In the genomic region with DNA sequence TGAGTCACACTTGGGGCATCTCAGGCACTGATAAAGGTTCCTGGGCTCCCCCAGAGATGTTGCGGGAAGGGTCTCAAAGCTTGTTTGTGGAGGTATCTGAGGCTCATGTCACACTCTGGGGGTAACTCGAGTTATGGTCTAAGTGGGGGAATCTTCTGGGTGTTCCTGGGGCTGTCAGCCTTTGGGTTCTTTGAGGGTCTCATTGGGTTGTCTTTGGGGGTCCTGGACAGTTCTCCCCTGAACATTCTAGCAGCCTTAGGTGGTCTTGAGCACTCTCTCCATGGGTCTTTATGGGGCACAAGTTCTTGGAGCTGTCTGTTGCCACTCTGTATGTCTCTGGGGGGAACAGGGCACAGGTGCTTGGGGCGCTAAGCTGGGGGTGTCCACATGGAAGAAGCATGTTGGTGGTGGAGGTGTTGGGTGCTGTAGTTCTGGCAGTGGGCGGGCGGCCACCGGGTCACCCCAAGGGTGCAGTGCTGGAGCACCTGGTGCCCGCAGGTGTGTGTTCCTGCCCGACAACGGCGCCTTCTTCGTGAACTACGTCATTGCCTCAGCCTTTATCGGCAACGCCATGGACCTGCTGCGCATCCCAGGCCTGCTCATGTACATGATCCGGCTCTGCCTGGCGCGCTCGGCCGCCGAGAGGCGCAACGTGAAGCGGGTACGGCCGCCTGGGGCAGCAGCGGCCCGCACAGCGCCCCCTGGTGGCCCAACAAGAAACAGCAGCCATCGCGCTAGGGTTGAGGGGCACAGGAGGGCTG, we compare ENCODE assay signal across 1 cellular context.
A peak's percentile ranks its signal among the peaks of the same experiment; 100 is the strongest.
TF ChIP-seq lines count a peak whose summit lies in the region.

No MANE protein-coding gene starts in this region.

TF ChIP-seq in K562, 482 proteins besides CTCF, POLR2A, EP300 and RAD21 (continues in another document):
- TF ChIP-seq, protein P1, sequence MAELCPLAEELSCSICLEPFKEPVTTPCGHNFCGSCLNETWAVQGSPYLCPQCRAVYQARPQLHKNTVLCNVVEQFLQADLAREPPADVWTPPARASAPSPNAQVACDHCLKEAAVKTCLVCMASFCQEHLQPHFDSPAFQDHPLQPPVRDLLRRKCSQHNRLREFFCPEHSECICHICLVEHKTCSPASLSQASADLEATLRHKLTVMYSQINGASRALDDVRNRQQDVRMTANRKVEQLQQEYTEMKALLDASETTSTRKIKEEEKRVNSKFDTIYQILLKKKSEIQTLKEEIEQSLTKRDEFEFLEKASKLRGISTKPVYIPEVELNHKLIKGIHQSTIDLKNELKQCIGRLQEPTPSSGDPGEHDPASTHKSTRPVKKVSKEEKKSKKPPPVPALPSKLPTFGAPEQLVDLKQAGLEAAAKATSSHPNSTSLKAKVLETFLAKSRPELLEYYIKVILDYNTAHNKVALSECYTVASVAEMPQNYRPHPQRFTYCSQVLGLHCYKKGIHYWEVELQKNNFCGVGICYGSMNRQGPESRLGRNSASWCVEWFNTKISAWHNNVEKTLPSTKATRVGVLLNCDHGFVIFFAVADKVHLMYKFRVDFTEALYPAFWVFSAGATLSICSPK (IDR thresholded peaks at IDR 0.05; ENCODE audit: borderline replicate concordance): no peak
- 0 out of 2 replicates have a peak, but pooled peaks have one; percentile 37 for TF ChIP-seq CHCHD3 (CRISPR knock-in tag; IDR thresholded peaks at IDR 0.05)
- TF ChIP-seq POLR2G (IDR thresholded peaks at IDR 0.05; ENCODE audit: low read depth, low read length): peak; percentile 47; the same call in 1 of the 2 replicates
- TF ChIP-seq RFX7 (CRISPR knock-in tag; IDR thresholded peaks at IDR 0.05): no peak
- TF ChIP-seq SUPT5H (IDR thresholded peaks at IDR 0.05): no peak
- TF ChIP-seq NONO (IDR thresholded peaks at IDR 0.05; ENCODE audit: low read depth in 2 of 2, low read length in 1 of 2): peak in 1 of 2 experiments; percentile 89; a peak in 2 of 4 replicates
- peak; percentile 86 for TF ChIP-seq HMGN3 (IDR thresholded peaks at IDR 0.05; ENCODE audit: borderline replicate concordance, extremely low read depth, insufficient read length, low read depth, low read length)
- TF ChIP-seq TBP (optimal IDR thresholded peaks at IDR 0.05; ENCODE audit: low read depth, low read length): peak; percentile 23
- no peak for TF ChIP-seq BRF1 (IDR thresholded peaks at IDR 0.05; ENCODE audit: borderline replicate concordance, extremely low read depth, insufficient read length)
- peak; percentile 84 for TF ChIP-seq GABPB1 (CRISPR knock-in tag; IDR thresholded peaks at IDR 0.05)
- no peak for TF ChIP-seq TCF7L2 (IDR thresholded peaks at IDR 0.05; ENCODE audit: low read depth, low read length)
- peak; percentile 85 to 88 for TF ChIP-seq NRF1 (conservative IDR thresholded peaks at IDR 0.05 in 1 of 2, IDR thresholded peaks at IDR 0.05 in 1 of 2)
- no peak; the same call in 1 of the 2 replicates for TF ChIP-seq GATAD2B (IDR thresholded peaks at IDR 0.05; ENCODE audit: borderline replicate concordance)
- TF ChIP-seq MBD2 (IDR thresholded peaks at IDR 0.05; ENCODE audit: borderline replicate concordance, low read depth): no peak
- TF ChIP-seq PRPF4 (IDR thresholded peaks at IDR 0.05; ENCODE audit: insufficient read depth, low read depth, low read length, poor library complexity, severe bottlenecking): no peak
- TF ChIP-seq, protein P2, sequence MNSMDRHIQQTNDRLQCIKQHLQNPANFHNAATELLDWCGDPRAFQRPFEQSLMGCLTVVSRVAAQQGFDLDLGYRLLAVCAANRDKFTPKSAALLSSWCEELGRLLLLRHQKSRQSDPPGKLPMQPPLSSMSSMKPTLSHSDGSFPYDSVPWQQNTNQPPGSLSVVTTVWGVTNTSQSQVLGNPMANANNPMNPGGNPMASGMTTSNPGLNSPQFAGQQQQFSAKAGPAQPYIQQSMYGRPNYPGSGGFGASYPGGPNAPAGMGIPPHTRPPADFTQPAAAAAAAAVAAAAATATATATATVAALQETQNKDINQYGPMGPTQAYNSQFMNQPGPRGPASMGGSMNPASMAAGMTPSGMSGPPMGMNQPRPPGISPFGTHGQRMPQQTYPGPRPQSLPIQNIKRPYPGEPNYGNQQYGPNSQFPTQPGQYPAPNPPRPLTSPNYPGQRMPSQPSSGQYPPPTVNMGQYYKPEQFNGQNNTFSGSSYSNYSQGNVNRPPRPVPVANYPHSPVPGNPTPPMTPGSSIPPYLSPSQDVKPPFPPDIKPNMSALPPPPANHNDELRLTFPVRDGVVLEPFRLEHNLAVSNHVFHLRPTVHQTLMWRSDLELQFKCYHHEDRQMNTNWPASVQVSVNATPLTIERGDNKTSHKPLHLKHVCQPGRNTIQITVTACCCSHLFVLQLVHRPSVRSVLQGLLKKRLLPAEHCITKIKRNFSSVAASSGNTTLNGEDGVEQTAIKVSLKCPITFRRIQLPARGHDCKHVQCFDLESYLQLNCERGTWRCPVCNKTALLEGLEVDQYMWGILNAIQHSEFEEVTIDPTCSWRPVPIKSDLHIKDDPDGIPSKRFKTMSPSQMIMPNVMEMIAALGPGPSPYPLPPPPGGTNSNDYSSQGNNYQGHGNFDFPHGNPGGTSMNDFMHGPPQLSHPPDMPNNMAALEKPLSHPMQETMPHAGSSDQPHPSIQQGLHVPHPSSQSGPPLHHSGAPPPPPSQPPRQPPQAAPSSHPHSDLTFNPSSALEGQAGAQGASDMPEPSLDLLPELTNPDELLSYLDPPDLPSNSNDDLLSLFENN (IDR thresholded peaks at IDR 0.05; ENCODE audit: low read depth in 2 of 2, low read length in 2 of 2): 0 out of 4 replicates have a peak, but pooled peaks have one; percentile 22 to 53
- TF ChIP-seq, protein P3, sequence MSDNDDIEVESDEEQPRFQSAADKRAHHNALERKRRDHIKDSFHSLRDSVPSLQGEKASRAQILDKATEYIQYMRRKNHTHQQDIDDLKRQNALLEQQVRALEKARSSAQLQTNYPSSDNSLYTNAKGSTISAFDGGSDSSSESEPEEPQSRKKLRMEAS (CRISPR knock-in tag; IDR thresholded peaks at IDR 0.05): peak; percentile 79
- TF ChIP-seq TEAD4 (IDR thresholded peaks at IDR 0.05; ENCODE audit: low read length): peak; percentile 20; the same call in 1 of the 2 replicates
- TF ChIP-seq TEAD4 (CRISPR knock-in tag; IDR thresholded peaks at IDR 0.05; ENCODE audit: borderline replicate concordance): no peak
- TF ChIP-seq ZC3H11A (IDR thresholded peaks at IDR 0.05; ENCODE audit: low read depth, low read length): peak; percentile 81; the same call in 1 of the 2 replicates
- peak; percentile 69; the same call in 1 of the 2 replicates for TF ChIP-seq KLF16 (IDR thresholded peaks at IDR 0.05)
- TF ChIP-seq, protein P4, sequence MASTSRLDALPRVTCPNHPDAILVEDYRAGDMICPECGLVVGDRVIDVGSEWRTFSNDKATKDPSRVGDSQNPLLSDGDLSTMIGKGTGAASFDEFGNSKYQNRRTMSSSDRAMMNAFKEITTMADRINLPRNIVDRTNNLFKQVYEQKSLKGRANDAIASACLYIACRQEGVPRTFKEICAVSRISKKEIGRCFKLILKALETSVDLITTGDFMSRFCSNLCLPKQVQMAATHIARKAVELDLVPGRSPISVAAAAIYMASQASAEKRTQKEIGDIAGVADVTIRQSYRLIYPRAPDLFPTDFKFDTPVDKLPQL (IDR thresholded peaks at IDR 0.05; ENCODE audit: extremely low read depth, insufficient read length): no peak
- TF ChIP-seq MTF1 (CRISPR knock-in tag; IDR thresholded peaks at IDR 0.05; ENCODE audit: borderline replicate concordance): no peak
- no peak for TF ChIP-seq NFRKB (IDR thresholded peaks at IDR 0.05; ENCODE audit: low read depth)
- no peak for TF ChIP-seq ETS2 (tag; IDR thresholded peaks at IDR 0.05; ENCODE audit: borderline replicate concordance, poor library complexity, severe bottlenecking)
- TF ChIP-seq, protein P5, sequence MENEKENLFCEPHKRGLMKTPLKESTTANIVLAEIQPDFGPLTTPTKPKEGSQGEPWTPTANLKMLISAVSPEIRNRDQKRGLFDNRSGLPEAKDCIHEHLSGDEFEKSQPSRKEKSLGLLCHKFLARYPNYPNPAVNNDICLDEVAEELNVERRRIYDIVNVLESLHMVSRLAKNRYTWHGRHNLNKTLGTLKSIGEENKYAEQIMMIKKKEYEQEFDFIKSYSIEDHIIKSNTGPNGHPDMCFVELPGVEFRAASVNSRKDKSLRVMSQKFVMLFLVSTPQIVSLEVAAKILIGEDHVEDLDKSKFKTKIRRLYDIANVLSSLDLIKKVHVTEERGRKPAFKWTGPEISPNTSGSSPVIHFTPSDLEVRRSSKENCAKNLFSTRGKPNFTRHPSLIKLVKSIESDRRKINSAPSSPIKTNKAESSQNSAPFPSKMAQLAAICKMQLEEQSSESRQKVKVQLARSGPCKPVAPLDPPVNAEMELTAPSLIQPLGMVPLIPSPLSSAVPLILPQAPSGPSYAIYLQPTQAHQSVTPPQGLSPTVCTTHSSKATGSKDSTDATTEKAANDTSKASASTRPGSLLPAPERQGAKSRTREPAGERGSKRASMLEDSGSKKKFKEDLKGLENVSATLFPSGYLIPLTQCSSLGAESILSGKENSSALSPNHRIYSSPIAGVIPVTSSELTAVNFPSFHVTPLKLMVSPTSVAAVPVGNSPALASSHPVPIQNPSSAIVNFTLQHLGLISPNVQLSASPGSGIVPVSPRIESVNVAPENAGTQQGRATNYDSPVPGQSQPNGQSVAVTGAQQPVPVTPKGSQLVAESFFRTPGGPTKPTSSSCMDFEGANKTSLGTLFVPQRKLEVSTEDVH (IDR thresholded peaks at IDR 0.05; ENCODE audit: low read depth, partially characterized antibody): peak; percentile 41
- 0 out of 2 replicates have a peak, but pooled peaks have one; percentile 61 for TF ChIP-seq KDM2B (CRISPR knock-in tag; IDR thresholded peaks at IDR 0.05)
- TF ChIP-seq, protein P6, sequence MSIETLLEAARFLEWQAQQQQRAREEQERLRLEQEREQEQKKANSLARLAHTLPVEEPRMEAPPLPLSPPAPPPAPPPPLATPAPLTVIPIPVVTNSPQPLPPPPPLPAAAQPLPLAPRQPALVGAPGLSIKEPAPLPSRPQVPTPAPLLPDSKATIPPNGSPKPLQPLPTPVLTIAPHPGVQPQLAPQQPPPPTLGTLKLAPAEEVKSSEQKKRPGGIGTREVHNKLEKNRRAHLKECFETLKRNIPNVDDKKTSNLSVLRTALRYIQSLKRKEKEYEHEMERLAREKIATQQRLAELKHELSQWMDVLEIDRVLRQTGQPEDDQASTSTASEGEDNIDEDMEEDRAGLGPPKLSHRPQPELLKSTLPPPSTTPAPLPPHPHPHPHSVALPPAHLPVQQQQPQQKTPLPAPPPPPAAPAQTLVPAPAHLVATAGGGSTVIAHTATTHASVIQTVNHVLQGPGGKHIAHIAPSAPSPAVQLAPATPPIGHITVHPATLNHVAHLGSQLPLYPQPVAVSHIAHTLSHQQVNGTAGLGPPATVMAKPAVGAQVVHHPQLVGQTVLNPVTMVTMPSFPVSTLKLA (conservative IDR thresholded peaks at IDR 0.05): peak in 1 of 2 experiments; percentile 45; a peak in 1 of 4 replicates
- TF ChIP-seq POLR2H (tag; IDR thresholded peaks at IDR 0.05; ENCODE audit: low read depth): no peak
- TF ChIP-seq HIVEP1 (CRISPR knock-in tag; IDR thresholded peaks at IDR 0.05): no peak
- peak; percentile 50; the same call in 1 of the 2 replicates for TF ChIP-seq JUND (IDR thresholded peaks at IDR 0.05; ENCODE audit: borderline replicate concordance, low read depth, low read length)
- peak; percentile 37; the same call in 1 of the 3 replicates for TF ChIP-seq JUND (tag; IDR thresholded peaks at IDR 0.05; ENCODE audit: borderline replicate concordance, low read depth, low read length)
- TF ChIP-seq, protein P7, sequence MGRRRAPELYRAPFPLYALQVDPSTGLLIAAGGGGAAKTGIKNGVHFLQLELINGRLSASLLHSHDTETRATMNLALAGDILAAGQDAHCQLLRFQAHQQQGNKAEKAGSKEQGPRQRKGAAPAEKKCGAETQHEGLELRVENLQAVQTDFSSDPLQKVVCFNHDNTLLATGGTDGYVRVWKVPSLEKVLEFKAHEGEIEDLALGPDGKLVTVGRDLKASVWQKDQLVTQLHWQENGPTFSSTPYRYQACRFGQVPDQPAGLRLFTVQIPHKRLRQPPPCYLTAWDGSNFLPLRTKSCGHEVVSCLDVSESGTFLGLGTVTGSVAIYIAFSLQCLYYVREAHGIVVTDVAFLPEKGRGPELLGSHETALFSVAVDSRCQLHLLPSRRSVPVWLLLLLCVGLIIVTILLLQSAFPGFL (CRISPR knock-in tag; IDR thresholded peaks at IDR 0.05): 0 out of 2 replicates have a peak, but pooled peaks have one; percentile 38
- no peak for TF ChIP-seq SRSF1 (IDR thresholded peaks at IDR 0.05; ENCODE audit: low read depth, low read length)
- TF ChIP-seq, protein P8, sequence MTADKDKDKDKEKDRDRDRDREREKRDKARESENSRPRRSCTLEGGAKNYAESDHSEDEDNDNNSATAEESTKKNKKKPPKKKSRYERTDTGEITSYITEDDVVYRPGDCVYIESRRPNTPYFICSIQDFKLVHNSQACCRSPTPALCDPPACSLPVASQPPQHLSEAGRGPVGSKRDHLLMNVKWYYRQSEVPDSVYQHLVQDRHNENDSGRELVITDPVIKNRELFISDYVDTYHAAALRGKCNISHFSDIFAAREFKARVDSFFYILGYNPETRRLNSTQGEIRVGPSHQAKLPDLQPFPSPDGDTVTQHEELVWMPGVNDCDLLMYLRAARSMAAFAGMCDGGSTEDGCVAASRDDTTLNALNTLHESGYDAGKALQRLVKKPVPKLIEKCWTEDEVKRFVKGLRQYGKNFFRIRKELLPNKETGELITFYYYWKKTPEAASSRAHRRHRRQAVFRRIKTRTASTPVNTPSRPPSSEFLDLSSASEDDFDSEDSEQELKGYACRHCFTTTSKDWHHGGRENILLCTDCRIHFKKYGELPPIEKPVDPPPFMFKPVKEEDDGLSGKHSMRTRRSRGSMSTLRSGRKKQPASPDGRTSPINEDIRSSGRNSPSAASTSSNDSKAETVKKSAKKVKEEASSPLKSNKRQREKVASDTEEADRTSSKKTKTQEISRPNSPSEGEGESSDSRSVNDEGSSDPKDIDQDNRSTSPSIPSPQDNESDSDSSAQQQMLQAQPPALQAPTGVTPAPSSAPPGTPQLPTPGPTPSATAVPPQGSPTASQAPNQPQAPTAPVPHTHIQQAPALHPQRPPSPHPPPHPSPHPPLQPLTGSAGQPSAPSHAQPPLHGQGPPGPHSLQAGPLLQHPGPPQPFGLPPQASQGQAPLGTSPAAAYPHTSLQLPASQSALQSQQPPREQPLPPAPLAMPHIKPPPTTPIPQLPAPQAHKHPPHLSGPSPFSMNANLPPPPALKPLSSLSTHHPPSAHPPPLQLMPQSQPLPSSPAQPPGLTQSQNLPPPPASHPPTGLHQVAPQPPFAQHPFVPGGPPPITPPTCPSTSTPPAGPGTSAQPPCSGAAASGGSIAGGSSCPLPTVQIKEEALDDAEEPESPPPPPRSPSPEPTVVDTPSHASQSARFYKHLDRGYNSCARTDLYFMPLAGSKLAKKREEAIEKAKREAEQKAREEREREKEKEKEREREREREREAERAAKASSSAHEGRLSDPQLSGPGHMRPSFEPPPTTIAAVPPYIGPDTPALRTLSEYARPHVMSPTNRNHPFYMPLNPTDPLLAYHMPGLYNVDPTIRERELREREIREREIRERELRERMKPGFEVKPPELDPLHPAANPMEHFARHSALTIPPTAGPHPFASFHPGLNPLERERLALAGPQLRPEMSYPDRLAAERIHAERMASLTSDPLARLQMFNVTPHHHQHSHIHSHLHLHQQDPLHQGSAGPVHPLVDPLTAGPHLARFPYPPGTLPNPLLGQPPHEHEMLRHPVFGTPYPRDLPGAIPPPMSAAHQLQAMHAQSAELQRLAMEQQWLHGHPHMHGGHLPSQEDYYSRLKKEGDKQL (CRISPR knock-in tag; IDR thresholded peaks at IDR 0.05; ENCODE audit: borderline replicate concordance): no peak
- TF ChIP-seq YY1 (IDR thresholded peaks at IDR 0.05; ENCODE audit: borderline replicate concordance in 1 of 3, control insufficient read depth in 1 of 3, extremely low read depth in 1 of 3, insufficient read depth in 3 of 3, insufficient read length in 1 of 3, insufficient replicate concordance in 2 of 3, low read depth in 1 of 3, low read length in 2 of 3): peak in 2 of 3 experiments; percentile 75 to 76
- TF ChIP-seq TBL1XR1 (IDR thresholded peaks at IDR 0.05; ENCODE audit: low read length in 2 of 2): peak in 1 of 2 experiments; percentile 46; a peak in 1 of 4 replicates
- TF ChIP-seq PTRF (tag; IDR thresholded peaks at IDR 0.05): no peak
- TF ChIP-seq ZNF695 (CRISPR knock-in tag; IDR thresholded peaks at IDR 0.05): no peak
